ENCODE assay signal across 20 cellular contexts in genomic region chr11:28140689-28141455, GRCh38. TPM values are rescaled to one million over a fixed set of nuclear protein-coding genes. Genes with fewer than 3 reads are reported as not detected.
A peak's percentile ranks its signal among the peaks of the same experiment; 100 is the strongest.
DNase-seq lines count a peak whose midpoint lies in the region; ATAC-seq, FAIRE-seq and TF ChIP-seq lines count a peak whose summit lies in the region.
"Had no signal": no experiment of that assay in that cellular context is flagged by ENCODE, and none has a peak within 500 bp of the region (broad histone marks: within the 10 kb centered on the region; RNA-seq: fewer than 3 reads in every experiment).

No MANE protein-coding gene starts in this region.

- H3K27me3 ChIP-seq in HUES48 (ENCODE audit: control insufficient read depth, insufficient read depth, low read length) (no peaks in the 10 kb centered on the region), RWPE2 (ENCODE audit: insufficient read depth, poor library complexity, severe bottlenecking) (no peaks in the 10 kb centered on the region), foreskin keratinocyte (no peaks in the 10 kb centered on the region)
- H3K27me3 ChIP-seq: BLaER1 treated with 17β-estradiol and CSF1 and Interleukin-3, amounts not matched to agents 10 nM and 100 nM; SJSA1 had no signal

- no peak for ATAC-seq in A549
- ATAC-seq in RWPE2 (ENCODE audit: low read depth) = peak; percentile 95
- ATAC-seq in foreskin keratinocyte = peak; percentile 99
- ATAC-seq in HG03571 (IDR thresholded peaks at IDR 0.05; ENCODE audit: unreplicated experiment) = no peak

- peaks cover 10% of the 10 kb centered on the region for H3K36me3 ChIP-seq in HUES48 (ENCODE audit: control insufficient read depth, insufficient read depth, low read length)
- H3K36me3 ChIP-seq in RWPE2 (ENCODE audit: low read depth) = peaks cover 14% of the 10 kb centered on the region

- DNase-seq in A549 (ENCODE audit: low read depth in 1 of 2, low spot score in 1 of 2) (no peak), RWPE2 (ENCODE audit: low spot score) (peak; percentile 72), foreskin keratinocyte (peak; percentile 77 to 89), GM12891 (ENCODE audit: insufficient read length, low spot score) (no peak), NCI-H1105 (lab: John Stamatoyannopoulos, UW) (no peak)
- DNase-seq in activated T-cell treated with anti-CD3 and anti-CD28 coated beads, Interleukin-2, amount 50 U/mL, for 48 hours = no peak
- DNase-seq: DND-41, GM23248, KG1, NCI-H1048, NCI-H1694, NCI-H510A treated with DMSO at 0.1 percent for 48 hours, NCI-H82 had no signal

- TF ChIP-seq RAD21 in A549 (conservative IDR thresholded peaks at IDR 0.05 in 1 of 2, IDR thresholded peaks at IDR 0.05 in 1 of 2) = no peak

- H3K4me3 ChIP-seq in A549 (no peak overlapping the region), HUES48 (ENCODE audit: low read depth, low read length) (no peak overlapping the region), RWPE2 (ENCODE audit: severe bottlenecking) (no peak overlapping the region)
- H3K4me3 ChIP-seq: BLaER1 treated with 17β-estradiol and CSF1 and Interleukin-3, amounts not matched to agents 10 nM and 100 nM; GM23248; SJSA1 had no signal

- CTCF ChIA-PET in A549 (lab: Yijun Ruan, JAX) = no interaction called here

- no peak for TF ChIP-seq EP300 in A549 (IDR thresholded peaks at IDR 0.05)

- WGBS in A549 (ENCODE audit: missing lambda C conversion rate) = 94% methylated on average over 9 of the region's 9 CpGs

- 0 out of 3 replicates have a peak, but pooled peaks cover 4% of the 10 kb centered on the region for H3K9me3 ChIP-seq in A549
- peaks cover 55% of the 10 kb centered on the region for H3K9me3 ChIP-seq in HUES48 (ENCODE audit: control insufficient read depth, insufficient read depth, low read length)
- H3K9me3 ChIP-seq in RWPE2 (ENCODE audit: severe bottlenecking) = peaks cover 3% of the 10 kb centered on the region

- TF ChIP-seq CTCF in A549 (IDR thresholded peaks at IDR 0.05) (no peak), RWPE2 (IDR thresholded peaks at IDR 0.05; ENCODE audit: poor library complexity, severe bottlenecking) (no peak), foreskin keratinocyte (conservative IDR thresholded peaks at IDR 0.05) (no peak)

- H3K27ac ChIP-seq in A549 (peak overlapping the region in 1 of 2 experiments; percentile 15; a peak in 3 of 6 replicates), HUES48 (ENCODE audit: low read depth, low read length) (peak overlapping the region; percentile 76), RWPE2 (ENCODE audit: poor library complexity, severe bottlenecking) (peak overlapping the region; percentile 87), foreskin keratinocyte (peak overlapping the region; percentile 52)
- H3K27ac ChIP-seq: BLaER1 treated with 17β-estradiol and CSF1 and Interleukin-3, amounts not matched to agents 10 nM and 100 nM; GM23248; SJSA1 had no signal

- no peak overlapping the region for H3K4me2 ChIP-seq in A549
- H3K4me2 ChIP-seq: BLaER1 treated with 17β-estradiol and CSF1 and Interleukin-3, amounts not matched to agents 10 nM and 100 nM had no signal

- TF ChIP-seq POLR2A in A549 (IDR thresholded peaks at IDR 0.05; ENCODE audit: low read length) (no peak), GM12891 (IDR thresholded peaks at IDR 0.05; ENCODE audit: low read depth, low read length) (no peak)

- POLR2A ChIA-PET in A549 (lab: Yijun Ruan, JAX) = no interaction called here

- no peak overlapping the region for H3K9ac ChIP-seq in HUES48 (ENCODE audit: low read depth, low read length)
- H3K9ac ChIP-seq: BLaER1 treated with 17β-estradiol and CSF1 and Interleukin-3, amounts not matched to agents 10 nM and 100 nM; GM23248 had no signal

- FAIRE-seq in A549 (lab: Jason Lieb, UNC) (no peak), GM12891 (lab: Jason Lieb, UNC) (no peak)
- FAIRE-seq: A204.1, G401.6, RCC 7860 had no signal

- peaks cover 14% of the 10 kb centered on the region for H3K4me1 ChIP-seq in A549
- H3K4me1 ChIP-seq in HUES48 (ENCODE audit: control insufficient read depth, insufficient read depth, low read length) = no peaks in the 10 kb centered on the region; the same call in 1 of the 2 replicates
- peaks cover 32% of the 10 kb centered on the region for H3K4me1 ChIP-seq in RWPE2 (ENCODE audit: insufficient read depth, poor library complexity, severe bottlenecking)
- H3K4me1 ChIP-seq in foreskin keratinocyte = peaks cover 6% of the 10 kb centered on the region

TF ChIP-seq in A549, 52 proteins besides CTCF, POLR2A, EP300 and RAD21:
- TF ChIP-seq ZFP36 (IDR thresholded peaks at IDR 0.05; ENCODE audit: borderline replicate concordance, partially characterized antibody) (no peak), MAFK (IDR thresholded peaks at IDR 0.05; ENCODE audit: partially characterized antibody) (peak; percentile 4)

TF ChIP-seq in GM12891, 5 proteins besides CTCF, POLR2A, EP300 and RAD21:
- TF ChIP-seq PAX5 (IDR thresholded peaks at IDR 0.05; ENCODE audit: insufficient read depth, low read length, severe bottlenecking) = no peak

RNA-seq across cellular contexts. Expression of gene METTL15, which starts 32.7 kb away (rescaled TPM):
- polyA plus RNA-seq in A549 (2011; rRNA removed) (21.9 and 23.5 TPM in 2 replicates), A549 (2017; fragmentation: RNase III; extraction: RNeasy Plus Mini Kit Qiagen cat#74134 plus additional on column Dnase treatment) (8.9 to 9.5 TPM (median 9.0 TPM) in 3 replicates), foreskin keratinocyte (3.9 and 4.6 TPM in 2 replicates)
- 3.9 and 6.1 TPM in 2 replicates for polyA plus RNA-seq in A549 (2012; cell fraction: cytosol; rRNA removed)
- polyA plus RNA-seq in A549 (2012; cell fraction: nucleus; rRNA removed) = 3.5 and 5.0 TPM in 2 replicates
- 47.9 and 48.2 TPM in 2 replicates for polyA minus RNA-seq in A549 (2011; rRNA and poly(A)+ RNA removed)
- 10.2 and 11.5 TPM in 2 replicates for total RNA-seq in foreskin keratinocyte
- 6.5 TPM for polyA plus RNA-seq in GM12891 (2012; ENCODE audit: low read depth, missing spikeins)

RNA-seq across cellular contexts. Expression of gene KIF18A, which starts 32.9 kb away (rescaled TPM):
- polyA plus RNA-seq in A549 (2011; rRNA removed) = 29.8 and 47.2 TPM in 2 replicates
- polyA plus RNA-seq in A549 (2012; cell fraction: cytosol; rRNA removed) = 7.3 and 7.5 TPM in 2 replicates
- 6.7 and 9.3 TPM in 2 replicates for polyA plus RNA-seq in A549 (2012; cell fraction: nucleus; rRNA removed)
- polyA plus RNA-seq in A549 (2017; fragmentation: RNase III; extraction: RNeasy Plus Mini Kit Qiagen cat#74134 plus additional on column Dnase treatment) = 24.8 to 25.6 TPM (median 25.5 TPM) in 3 replicates
- 31.7 and 32.2 TPM in 2 replicates for polyA minus RNA-seq in A549 (2011; rRNA and poly(A)+ RNA removed)
- 13.9 and 16.8 TPM in 2 replicates for total RNA-seq in foreskin keratinocyte
- 3.3 and 5.1 TPM in 2 replicates for polyA plus RNA-seq in foreskin keratinocyte
- polyA plus RNA-seq in GM12891 (2012; ENCODE audit: low read depth, missing spikeins) = 4.7 TPM

Comparison
In these comparisons a context has a peak if more than half of its experiments do, and no peak if none do; other contexts are left out.
1. ATAC-seq: peak in RWPE2 (single experiment) and foreskin keratinocyte (single experiment); none in A549 (0 of 2) and HG03571 (single experiment).
2. DNase-seq: peak in RWPE2 (single experiment) and foreskin keratinocyte (2 of 2); none in A549 (0 of 2), GM12891 (single experiment), activated T-cell treated with anti-CD3 and anti-CD28 coated beads, Interleukin-2, amount 50 U/mL, for 48 hours (0 of 2) and NCI-H1105 (single experiment).